In the genomic region with DNA sequence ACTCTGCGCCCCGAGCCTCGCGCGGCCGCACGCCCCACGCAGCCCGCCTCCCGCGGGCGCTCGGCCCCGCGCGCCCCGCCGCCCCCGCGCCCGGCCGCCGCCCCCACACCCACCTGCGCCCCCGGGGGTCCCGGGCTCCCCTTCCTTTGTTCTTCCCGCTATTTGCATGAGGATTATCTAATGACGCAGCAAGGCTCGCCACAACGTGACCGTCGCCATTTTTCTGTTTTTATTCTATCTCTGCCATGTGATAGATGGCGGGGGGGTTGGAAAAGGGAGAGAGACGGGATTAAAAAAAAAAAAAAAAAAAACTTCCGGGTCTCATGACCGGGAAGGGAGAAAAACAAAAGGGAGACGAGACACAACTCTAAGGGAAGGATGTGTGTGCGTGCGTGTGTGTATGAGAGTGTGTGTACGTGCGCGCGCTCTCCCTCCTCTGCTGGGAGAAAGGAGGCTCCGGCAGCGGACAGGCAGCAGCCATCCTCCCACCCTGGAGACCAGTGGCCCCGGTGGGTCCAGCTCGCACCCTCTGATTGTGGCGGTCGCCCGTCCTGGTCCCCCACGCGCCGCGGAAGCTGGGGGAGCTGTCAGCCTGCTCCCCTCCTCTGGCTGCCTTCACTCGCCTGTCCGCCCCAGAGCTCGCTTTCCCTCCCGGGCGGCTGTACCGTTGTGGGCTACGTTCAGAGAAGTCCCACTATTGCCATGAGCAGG, we compare ENCODE assay signal across 8 cellular contexts.
DNase-seq lines count a peak whose midpoint lies in the region; ATAC-seq and TF ChIP-seq lines count a peak whose summit lies in the region.

No MANE protein-coding gene starts in this region.

- no peaks in the 10 kb centered on the region for H4K20me1 ChIP-seq in OCI-LY7 (ENCODE audit: insufficient read depth, low read length)

- H3K27me3 ChIP-seq in HUES48 (ENCODE audit: control insufficient read depth, insufficient read depth, low read length) (no peaks in the 10 kb centered on the region; the same call in 1 of the 2 replicates), esophagus muscularis mucosa (no peaks in the 10 kb centered on the region), mononuclear cell (ENCODE audit: insufficient read depth, low read length) (no peaks in the 10 kb centered on the region)

- H3K4me1 ChIP-seq in HUES48 (ENCODE audit: control insufficient read depth, insufficient read depth, low read length) (peaks cover 31% of the 10 kb centered on the region), OCI-LY7 (ENCODE audit: insufficient read depth, low read length, poor library complexity, severe bottlenecking) (peaks cover 32% of the 10 kb centered on the region), esophagus muscularis mucosa (peaks cover 21 to 45% (median 41%) of the 10 kb centered on the region in 4 donors), mononuclear cell (ENCODE audit: insufficient read depth, low read length) (peaks cover 43% of the 10 kb centered on the region)

- H3K9me3 ChIP-seq in HUES48 (ENCODE audit: control insufficient read depth, insufficient read depth, low read length) (no peaks in the 10 kb centered on the region), OCI-LY7 (ENCODE audit: low read length) (no peaks in the 10 kb centered on the region), esophagus muscularis mucosa (no peaks in the 10 kb centered on the region), mononuclear cell (ENCODE audit: low read depth, low read length) (no peaks in the 10 kb centered on the region)

- H3K27ac ChIP-seq in HUES48 (ENCODE audit: low read depth, low read length) (peak overlapping the region; percentile 96), OCI-LY7 (ENCODE audit: low read depth, low read length, poor library complexity, severe bottlenecking) (peak overlapping the region; percentile 55), esophagus muscularis mucosa (replicated peaks in 1 of 4) (peak overlapping the region; percentile 98 to 100 (median 99))

- no peaks in the 10 kb centered on the region for H3K9me2 ChIP-seq in OCI-LY7 (ENCODE audit: insufficient read depth, low read length)

- H2AFZ ChIP-seq in OCI-LY7 (ENCODE audit: low read length): peak overlapping the region; percentile 83

- H3K79me2 ChIP-seq in OCI-LY7 (ENCODE audit: insufficient read depth, low read depth, low read length): no peaks in the 10 kb centered on the region

- H3K4me3 ChIP-seq in HUES48 (ENCODE audit: low read depth, low read length): peak overlapping the region; percentile 86
- peak overlapping the region; percentile 85 for H3K4me3 ChIP-seq in OCI-LY7 (ENCODE audit: low read depth, low read length, poor library complexity, severe bottlenecking)
- peak overlapping the region; percentile 83 to 95 (median 90) for H3K4me3 ChIP-seq in esophagus muscularis mucosa
- peak overlapping the region; percentile 94 for H3K4me3 ChIP-seq in mononuclear cell (ENCODE audit: low read length)

- TF ChIP-seq EP300 in esophagus muscularis mucosa (IDR thresholded peaks at IDR 0.05): no peak

- ATAC-seq in GM19324 (IDR thresholded peaks at IDR 0.05; ENCODE audit: low FRiP score, unreplicated experiment): peak; percentile 21

- no peaks in the 10 kb centered on the region for H3K36me3 ChIP-seq in HUES48 (ENCODE audit: control insufficient read depth, insufficient read depth, low read length)
- no peaks in the 10 kb centered on the region for H3K36me3 ChIP-seq in OCI-LY7 (ENCODE audit: insufficient read depth, low read length)
- H3K36me3 ChIP-seq in esophagus muscularis mucosa: peaks cover 0 to 6% (median 0%) of the 10 kb centered on the region in 4 donors

- POLR2A ChIA-PET in OCI-LY7 (lab: Charles Lee): interaction anchor here (0.6 kb wide), 1 partner anchor 88 kb away, joined by 4 read pairs; no protein-coding TSS in a partner anchor

- DNase-seq in AML-193 (lab: John Stamatoyannopoulos, UW): peak; percentile 49 to 73
- peak; percentile 80 for DNase-seq in OCI-LY7 (ENCODE audit: low spot score)
- peak; percentile 67 to 69 for DNase-seq in activated T-cell treated with anti-CD3 and anti-CD28 coated beads, Interleukin-2, amount 50 U/mL, for 48 hours
- peak; percentile 92 for DNase-seq in esophagus muscularis mucosa (ENCODE audit: extremely low spot score)
- peak; percentile 17 to 41 for DNase-seq in stimulated activated CD8-positive, alpha-beta memory T cell treated with anti-CD3 and anti-CD28 coated beads, Interleukin-7, amount 100 ng/mL, for 4 hours (ENCODE audit: low read depth in 2 of 2)

- CTCF ChIA-PET in OCI-LY7 (lab: Charles Lee; ENCODE audit: unreplicated experiment): no interaction called here

- TF ChIP-seq CTCF in OCI-LY7 (conservative IDR thresholded peaks at IDR 0.05; ENCODE audit: low read length) (no peak), esophagus muscularis mucosa (IDR thresholded peaks at IDR 0.05) (no peak)

- intact Hi-C loops in OCI-LY7 (cut with micrococcal nuclease; ENCODE audit: unreplicated experiment) (loop anchor here (2.0 to 5.0 kb wide), 5 partner anchors 23 to 355 kb away; a partner anchor contains a TSS), esophagus muscularis mucosa (cut with DNase I) (loop anchor here (5.0 kb wide), 3 partner anchors 65 to 100 kb away; a partner anchor contains a TSS)

- peak overlapping the region; percentile 95 for H3K9ac ChIP-seq in HUES48 (ENCODE audit: low read depth, low read length)

- TSS peak; percentile 94 for BruUV-seq in OCI-LY7 (replicated peaks; lab: Mats Ljungman, UMichigan)

- TF ChIP-seq POLR2A in esophagus muscularis mucosa (IDR thresholded peaks at IDR 0.05; ENCODE audit: low read depth): peak; percentile 64

- WGBS in esophagus muscularis mucosa: 0% methylated on average over 32 of the region's 61 CpGs

- H3K4me2 ChIP-seq in OCI-LY7 (ENCODE audit: low read length): peak overlapping the region; percentile 71

Comparison
In these comparisons a context has a peak if more than half of its experiments do, and no peak if none do; other contexts are left out.
1. Peak in every context shown above with its lines: DNase-seq, ATAC-seq, H3K4me3 ChIP-seq and H3K27ac ChIP-seq.
2. DNase-seq: peak in every context shown above with its lines; median percentile 92 in esophagus muscularis mucosa; 80 in OCI-LY7; 68 in activated T-cell treated with anti-CD3 and anti-CD28 coated beads, Interleukin-2, amount 50 U/mL, for 48 hours; 61 in AML-193; 29 in stimulated activated CD8-positive, alpha-beta memory T cell treated with anti-CD3 and anti-CD28 coated beads, Interleukin-7, amount 100 ng/mL, for 4 hours.